Comparison of ENCODE assay signal across 7 cellular contexts in genomic region chr14:54329082-54329695, GRCh38.
DNase-seq lines count a peak whose midpoint lies in the region; ATAC-seq, FAIRE-seq and TF ChIP-seq lines count a peak whose summit lies in the region.

No MANE protein-coding gene starts in this region.

- WGBS in body of pancreas, 2 donors = 19 to 21% methylated on average over 11 of the region's 11 CpGs
- 48 to 55% methylated on average over 11 of the region's 11 CpGs for WGBS in testis, 2 donors

- no peaks in the 10 kb centered on the region for H3K36me3 ChIP-seq in body of pancreas (replicated peaks in 1 of 2; ENCODE audit: insufficient read depth in 1 of 2, low read depth in 2 of 2)
- no peaks in the 10 kb centered on the region for H3K36me3 ChIP-seq in testis (ENCODE audit: low read depth, missing control alignments)

- ATAC-seq in HG02678 (IDR thresholded peaks at IDR 0.05; ENCODE audit: unreplicated experiment) = peak; percentile 66
- peak; percentile 47 for ATAC-seq in body of pancreas
- ATAC-seq in HG03159 (IDR thresholded peaks at IDR 0.05; ENCODE audit: unreplicated experiment) = no peak

- H3K4me3 ChIP-seq in body of pancreas (no peak overlapping the region), testis (no peak overlapping the region)

- H3K27me3 ChIP-seq in body of pancreas = no peaks in the 10 kb centered on the region
- H3K27me3 ChIP-seq in testis = no peaks in the 10 kb centered on the region

- no peaks in the 10 kb centered on the region for H3K9me3 ChIP-seq in body of pancreas
- H3K9me3 ChIP-seq in testis = no peaks in the 10 kb centered on the region

- intact Hi-C loops in body of pancreas (cut with DNase I) = no loop called here
- intact Hi-C loops in testis (cut with DNase I; ENCODE audit: low total_unique reads) = no loop called here

- H3K27ac ChIP-seq in body of pancreas (no peak overlapping the region), testis (no peak overlapping the region)

- DNase-seq in NCI-H526 (lab: John Stamatoyannopoulos, UW) = peak; percentile 41 to 69
- peak; percentile 28 to 46 (median 34) for DNase-seq in body of pancreas
- peak; percentile 70 for DNase-seq in iris pigment epithelial cell (ENCODE audit: low read depth)
- DNase-seq in testis = peak; percentile 53

- peak; percentile 26 to 65 (median 50) for TF ChIP-seq CTCF in body of pancreas (IDR thresholded peaks at IDR 0.05)
- peak; percentile 28 to 52 (median 48) for TF ChIP-seq CTCF in testis (IDR thresholded peaks at IDR 0.05)

- peaks cover 7% of the 10 kb centered on the region for H3K4me1 ChIP-seq in body of pancreas
- peaks cover 5% of the 10 kb centered on the region for H3K4me1 ChIP-seq in testis

- TF ChIP-seq POLR2A in body of pancreas (IDR thresholded peaks at IDR 0.05) = no peak
- no peak for TF ChIP-seq POLR2A in testis (IDR thresholded peaks at IDR 0.05)

- peak; percentile 99 for FAIRE-seq in G401.6 (lab: Jason Lieb, UNC)
